Comparison of ENCODE assay signal across 8 cellular contexts in genomic region chr20:63627129-63627699, GRCh38. TPM values are rescaled to one million over a fixed set of nuclear protein-coding genes. Genes with fewer than 3 reads are reported as not detected.
DNase-seq lines count a peak whose midpoint lies in the region; ATAC-seq and TF ChIP-seq lines count a peak whose summit lies in the region.

No MANE protein-coding gene starts in this region.

- no peak for TF ChIP-seq CTCF in uterus (IDR thresholded peaks at IDR 0.05)

- peaks cover 19% of the 10 kb centered on the region for H3K4me1 Mint-ChIP-seq in T-helper 17 cell

- H3K36me3 ChIP-seq in uterus: no peaks in the 10 kb centered on the region

- H3K4me3 Mint-ChIP-seq in T-helper 17 cell: peak overlapping the region; percentile 98

- ATAC-seq in HG02840 (IDR thresholded peaks at IDR 0.05; ENCODE audit: low FRiP score, unreplicated experiment) (peak; percentile 82), T-helper 17 cell (peak; percentile 85), right cardiac atrium (peak; percentile 91 to 92)

- no peaks in the 10 kb centered on the region for H3K27me3 Mint-ChIP-seq in T-helper 17 cell

- WGBS in right cardiac atrium: under 1% methylated on average over 64 of the region's 64 CpGs

- TF ChIP-seq POLR2A in GM15510 (IDR thresholded peaks at IDR 0.05; ENCODE audit: borderline replicate concordance, extremely low read depth, insufficient read length) (peak; percentile 93), uterus (IDR thresholded peaks at IDR 0.05) (peak; percentile 60 to 83)

- H3K4me1 ChIP-seq in right cardiac atrium (ENCODE audit: control insufficient read depth, insufficient read depth, low read length) (no peaks in the 10 kb centered on the region), uterus (peaks cover 0 to 7% of the 10 kb centered on the region in 2 donors)

- H3K27me3 ChIP-seq in right cardiac atrium (ENCODE audit: control insufficient read depth, insufficient read depth) (no peaks in the 10 kb centered on the region), uterus (no peaks in the 10 kb centered on the region)

- H3K27ac Mint-ChIP-seq in T-helper 17 cell: peak overlapping the region; percentile 95

- peak overlapping the region; percentile 49 for H3K4me3 ChIP-seq in right cardiac atrium (ENCODE audit: low read length)
- peak overlapping the region; percentile 51 to 65 for H3K4me3 ChIP-seq in uterus

- H3K27ac ChIP-seq in angular gyrus (ENCODE audit: low read depth, low read length): peak overlapping the region; percentile 97
- peak overlapping the region; percentile 80 for H3K27ac ChIP-seq in right cardiac atrium (ENCODE audit: low read length)
- peak overlapping the region; percentile 94 to 99 for H3K27ac ChIP-seq in uterus

- intact Hi-C loops in right cardiac atrium (cut with DNase I): no loop called here
- intact Hi-C loops in uterus (cut with DNase I; ENCODE audit: low total_unique reads): no loop called here

- H3K36me3 Mint-ChIP-seq in T-helper 17 cell (ENCODE audit: low read depth): peaks cover 6% of the 10 kb centered on the region

- DNase-seq in NCI-H1436 (lab: John Stamatoyannopoulos, UW) (peak; percentile 94), T-helper 17 cell (peak in 1 of 3 donors; percentile 70), right cardiac atrium (peak; percentile 96 to 98 (median 98)), pulmonary artery endothelial cell (ENCODE audit: low read depth, low spot score) (peak; percentile 80), uterus (peak; percentile 94 to 95)

- H3K9me3 ChIP-seq in T-helper 17 cell (ENCODE audit: control insufficient read depth, low read length, poor library complexity, severe bottlenecking) (no peaks in the 10 kb centered on the region), right cardiac atrium (ENCODE audit: control insufficient read depth, low read length) (no peaks in the 10 kb centered on the region), uterus (no peaks in the 10 kb centered on the region)

RNA-seq across cellular contexts. Expression of gene GMEB2, which starts 0.3 kb away (rescaled TPM):
- total RNA-seq in T-helper 17 cell (10 to 100 TPM; 17.3 to 21.0 TPM), right cardiac atrium (1 to 10 TPM; 7.0 to 7.7 (median 7.3) TPM), pulmonary artery endothelial cell (10.0 and 10.5 TPM in 2 replicates), uterus (10 to 100 TPM in 2 of 4 donors, 1 to 10 TPM in 2; 2.1 to 24.8 (median 11.5) TPM)
- polyA plus RNA-seq in right cardiac atrium: 6.5 TPM

RNA-seq across cellular contexts. Expression of gene STMN3, which starts 26.0 kb away (rescaled TPM):
- total RNA-seq in T-helper 17 cell: 10 to 100 TPM; 51.0 to 67.4 TPM
- 1 to 10 TPM; 4.0 to 9.3 (median 5.8) TPM for total RNA-seq in right cardiac atrium
- polyA plus RNA-seq in right cardiac atrium: 7.1 TPM
- total RNA-seq in pulmonary artery endothelial cell: 3.1 and 7.2 TPM in 2 replicates
- 10 to 100 TPM in 3 of 4 donors, 1 to 10 TPM in 1; 9.2 to 30.5 (median 20.9) TPM for total RNA-seq in uterus

RNA-seq across cellular contexts. Expression of gene RTEL1, which starts 30.9 kb away (rescaled TPM):
- total RNA-seq in T-helper 17 cell (10 to 100 TPM; 30.7 to 35.0 TPM), right cardiac atrium (10 to 100 TPM; 12.3 to 14.8 (median 13.3) TPM), pulmonary artery endothelial cell (16.8 and 21.4 TPM in 2 replicates), uterus (10 to 100 TPM; 17.4 to 56.5 (median 26.6) TPM)
- 7.7 TPM for polyA plus RNA-seq in right cardiac atrium

RNA-seq across cellular contexts. Expression of gene HELZ2, which starts 53.2 kb away (rescaled TPM):
- total RNA-seq in T-helper 17 cell (10 to 100 TPM; 48.0 to 54.8 TPM), right cardiac atrium (10 to 100 TPM; 15.6 to 29.5 (median 16.2) TPM), pulmonary artery endothelial cell (47.2 and 47.4 TPM in 2 replicates), uterus (10 to 100 TPM in 3 of 4 donors, 1 to 10 TPM in 1; 3.5 to 41.9 (median 22.1) TPM)
- 8.7 TPM for polyA plus RNA-seq in right cardiac atrium
